Comparison of ENCODE assay signal across 17 cellular contexts in genomic region chr5:2758632-2759031, GRCh38. TPM values are rescaled to one million over a fixed set of nuclear protein-coding genes. Genes with fewer than 3 reads are reported as not detected.
DNase-seq lines count a peak whose midpoint lies in the region; ATAC-seq and TF ChIP-seq lines count a peak whose summit lies in the region.
"Had no signal": no experiment of that assay in that cellular context is flagged by ENCODE, and none has a peak within 500 bp of the region (broad histone marks: within the 10 kb centered on the region; RNA-seq: fewer than 3 reads in every experiment).

No MANE protein-coding gene starts in this region.

- peak overlapping the region; percentile 11 for H3K14ac ChIP-seq in trophoblast cell (ENCODE audit: low read length)

- H3K4me3 Mint-ChIP-seq in GM23338, result no peak overlapping the region
- H3K4me3 Mint-ChIP-seq: CD4-positive, CD25-positive, alpha-beta regulatory T cell had no signal

- no peak overlapping the region for H2BK5ac ChIP-seq in trophoblast cell (ENCODE audit: low read depth, low read length, poor library complexity)

- peak overlapping the region; percentile 72 for H3K4me2 ChIP-seq in GM23338
- H3K4me2 ChIP-seq in trophoblast cell (ENCODE audit: low read length), result no peak overlapping the region
- H3K4me2 ChIP-seq: KMS-11 had no signal

- no peak for DNase-seq in GM23338 (ENCODE audit: low spot score)
- no peak for DNase-seq in breast epithelium (ENCODE audit: low spot score in 2 of 2)
- DNase-seq in esophagus muscularis mucosa (ENCODE audit: extremely low spot score), result peak; percentile 78
- DNase-seq in trophoblast cell, result peak in 1 of 2 donors; percentile 71
- no peak for DNase-seq in HCEC 1CT
- DNase-seq in NCI-H82 (lab: John Stamatoyannopoulos, UW), result no peak
- DNase-seq: CD4-positive, CD25-positive, alpha-beta regulatory T cell; NCI-H1048; NCI-H1436 treated with DMSO at 0.1 percent for 48 hours; NCI-H2029 treated with DMSO at 0.1 percent for 48 hours; NCI-H446 treated with DMSO at 0.1 percent for 48 hours had no signal

- ATAC-seq in GM23338 (no peak), HG02885 (IDR thresholded peaks at IDR 0.05; ENCODE audit: poor library complexity, unreplicated experiment) (no peak), GM21619 (IDR thresholded peaks at IDR 0.05; ENCODE audit: unreplicated experiment) (no peak)
- ATAC-seq: Right ventricle myocardium inferior had no signal

- no peak overlapping the region for H3K27ac Mint-ChIP-seq in GM23338
- H3K27ac Mint-ChIP-seq: CD4-positive, CD25-positive, alpha-beta regulatory T cell had no signal

- H2AK5ac ChIP-seq in trophoblast cell (ENCODE audit: low read length), result no peak overlapping the region

- H3K27me3 ChIP-seq in GM23338 (ENCODE audit: insufficient read depth), result peaks cover 68% of the 10 kb centered on the region
- H3K27me3 ChIP-seq in breast epithelium, result no peaks in the 10 kb centered on the region
- peaks cover 0 to 97% (median 45%) of the 10 kb centered on the region in 4 donors for H3K27me3 ChIP-seq in esophagus muscularis mucosa
- H3K27me3 ChIP-seq in trophoblast cell (ENCODE audit: insufficient read depth, low read length), result no peaks in the 10 kb centered on the region

- H3K27me3 Mint-ChIP-seq in GM23338 (ENCODE audit: insufficient read depth, low read depth, poor library complexity), result peaks cover 62% of the 10 kb centered on the region

- WGBS in esophagus muscularis mucosa, result 73% methylated on average over 6 of the region's 6 CpGs
- WGBS in trophoblast cell (ENCODE audit: extremely low coverage, insufficient coverage, insufficient read length), result no CpG with 5 or more reads among the region's 6 CpGs

- H4K8ac ChIP-seq in trophoblast cell (ENCODE audit: low read depth, low read length), result no peak overlapping the region

- peaks cover 70% of the 10 kb centered on the region for H3K4me1 ChIP-seq in GM23338 (ENCODE audit: insufficient read depth)
- H3K4me1 ChIP-seq in breast epithelium, result no peaks in the 10 kb centered on the region
- peaks cover 22 to 35% (median 29%) of the 10 kb centered on the region in 4 donors for H3K4me1 ChIP-seq in esophagus muscularis mucosa
- peaks cover 20 to 21% of the 10 kb centered on the region in 2 experiments for H3K4me1 ChIP-seq in trophoblast cell (ENCODE audit: control insufficient read depth in 1 of 2, insufficient read depth in 2 of 2, low read length in 2 of 2)

- peak overlapping the region; percentile 77 for H3K23ac ChIP-seq in trophoblast cell (ENCODE audit: low read length)

- TF ChIP-seq CTCF in GM23338 (conservative IDR thresholded peaks at IDR 0.05; ENCODE audit: low read depth in 2 of 2) (no peak), breast epithelium (IDR thresholded peaks at IDR 0.05) (no peak), esophagus muscularis mucosa (IDR thresholded peaks at IDR 0.05) (no peak)

- H3K18ac ChIP-seq in trophoblast cell (ENCODE audit: low read length), result peak overlapping the region; percentile 90

- peak overlapping the region; percentile 29 for H4K91ac ChIP-seq in trophoblast cell (ENCODE audit: low read depth, low read length)

- H3F3A ChIP-seq in GM23338 (replicated peaks; ENCODE audit: low read depth), result peaks cover 21% of the 10 kb centered on the region

- no peaks in the 10 kb centered on the region for H3K9me3 ChIP-seq in breast epithelium
- no peaks in the 10 kb centered on the region for H3K9me3 ChIP-seq in esophagus muscularis mucosa
- H3K9me3 ChIP-seq in trophoblast cell (ENCODE audit: insufficient read depth, low read depth, low read length), result peaks cover 2% of the 10 kb centered on the region

- H3K4ac ChIP-seq in trophoblast cell (ENCODE audit: low read depth, low read length), result no peak overlapping the region

- peak overlapping the region; percentile 64 for H2BK12ac ChIP-seq in trophoblast cell (ENCODE audit: low read length)

- no peak overlapping the region; the same call in 1 of the 2 replicates for H3K4me3 ChIP-seq in GM23338
- H3K4me3 ChIP-seq in breast epithelium, result no peak overlapping the region
- no peak overlapping the region for H3K4me3 ChIP-seq in esophagus muscularis mucosa
- H3K4me3 ChIP-seq in trophoblast cell (ENCODE audit: low read depth, low read length), result peak overlapping the region; percentile 39
- H3K4me3 ChIP-seq: SK-N-MC had no signal

- intact Hi-C loops in breast epithelium (cut with DNase I; ENCODE audit: low total_unique reads), result loop anchor here (10.0 kb wide), 1 partner anchor 1746 kb away; no protein-coding TSS in a partner anchor
- intact Hi-C loops in esophagus muscularis mucosa (cut with DNase I), result no loop called here

- H3K9me3 Mint-ChIP-seq in GM23338, result peaks cover 8% of the 10 kb centered on the region; the same call in 2 of the 3 replicates

- H3K79me1 ChIP-seq in trophoblast cell (ENCODE audit: low read length), result peaks cover 34% of the 10 kb centered on the region

- H3K27ac ChIP-seq in GM23338 (ENCODE audit: low read depth) (no peak overlapping the region), breast epithelium (peak overlapping the region; percentile 19 to 34), esophagus muscularis mucosa (replicated peaks in 1 of 4) (no peak overlapping the region), trophoblast cell (ENCODE audit: low read depth, low read length) (no peak overlapping the region)
- H3K27ac ChIP-seq: KMS-11, SK-N-MC had no signal

- H3K79me2 ChIP-seq in GM23338 (replicated peaks; ENCODE audit: insufficient read depth) (no peaks in the 10 kb centered on the region), trophoblast cell (ENCODE audit: control insufficient read depth, insufficient read depth, low read length, poor library complexity) (peaks cover 4% of the 10 kb centered on the region)

- no peak for TF ChIP-seq EP300 in esophagus muscularis mucosa (IDR thresholded peaks at IDR 0.05)

- H3K9ac ChIP-seq in trophoblast cell (ENCODE audit: low read length), result no peak overlapping the region
- H3K9ac ChIP-seq: KMS-11 had no signal

- H4K20me1 ChIP-seq in GM23338 (replicated peaks; ENCODE audit: insufficient read depth), result no peaks in the 10 kb centered on the region; the same call in none of the 2 replicates

- H4K12ac ChIP-seq in trophoblast cell (ENCODE audit: low read depth, low read length), result no peak overlapping the region

- H3K36me3 Mint-ChIP-seq in GM23338 (ENCODE audit: low read depth), result peaks cover 7% of the 10 kb centered on the region; the same call in 2 of the 3 replicates
- H3K36me3 Mint-ChIP-seq: CD4-positive, CD25-positive, alpha-beta regulatory T cell had no signal

- H2BK120ac ChIP-seq in trophoblast cell (ENCODE audit: insufficient read depth, low read length, poor library complexity), result peak overlapping the region; percentile 35

- no peaks in the 10 kb centered on the region for H3K9me2 ChIP-seq in GM23338 (ENCODE audit: insufficient read depth)

- TF ChIP-seq POLR2A in breast epithelium (IDR thresholded peaks at IDR 0.05), result no peak
- no peak for TF ChIP-seq POLR2A in esophagus muscularis mucosa (IDR thresholded peaks at IDR 0.05; ENCODE audit: low read depth)

- no peak overlapping the region for H2AFZ ChIP-seq in GM23338
- no peak overlapping the region for H2AFZ ChIP-seq in trophoblast cell (ENCODE audit: insufficient read depth, low read length, poor library complexity)

- H3K4me1 Mint-ChIP-seq in GM23338, result peaks cover 60% of the 10 kb centered on the region

- H3K36me3 ChIP-seq in GM23338 (ENCODE audit: insufficient read depth), result no peaks in the 10 kb centered on the region
- no peaks in the 10 kb centered on the region for H3K36me3 ChIP-seq in breast epithelium
- no peaks in the 10 kb centered on the region for H3K36me3 ChIP-seq in esophagus muscularis mucosa
- H3K36me3 ChIP-seq in trophoblast cell (ENCODE audit: control insufficient read depth in 1 of 2, insufficient read depth in 2 of 2, low read length in 2 of 2), result no peaks in the 10 kb centered on the region

TF ChIP-seq in GM23338, 12 proteins besides CTCF, POLR2A, EP300 and RAD21 (continues in another document):
- TF ChIP-seq REST (IDR thresholded peaks at IDR 0.05; ENCODE audit: unreplicated experiment) (no peak), ZNF331 (CRISPR knock-in tag; IDR thresholded peaks at IDR 0.05; ENCODE audit: low read depth) (no peak), ETS1 (IDR thresholded peaks at IDR 0.05) (no peak), POLR2AphosphoS5 (IDR thresholded peaks at IDR 0.05; ENCODE audit: low read depth) (no peak)

RNA-seq across cellular contexts. Expression of gene IRX2, which starts 7.2 kb away (rescaled TPM):
- total RNA-seq in GM23338 (2014; rRNA removed; shearing (Covaris generic)), result 15.8 and 25.3 TPM in 2 replicates
- polyA plus RNA-seq in GM23338 (2016; fragmentation: Nextera tagmentation; extraction: Ambion mirVana), result 13.6 and 14.5 TPM in 2 replicates
- total RNA-seq in breast epithelium, result 10 to 100 TPM; 19.2 to 69.4 (median 26.2) TPM
- total RNA-seq in esophagus muscularis mucosa, result under 1 TPM in 2 of 4 donors, not detected in 2; 0.17 to 0.26 TPM
- polyA plus RNA-seq in trophoblast cell (2013), result 10.2 and 10.7 TPM in 2 replicates
- total RNA-seq: CD4-positive, CD25-positive, alpha-beta regulatory T cell; M059J had no signal
- polyA plus RNA-seq: CD4-positive, CD25-positive, alpha-beta regulatory T cell had no signal

Comparison
In these comparisons a context has a peak if more than half of its experiments do, and no peak if none do; other contexts are left out.
1. H3K27ac ChIP-seq: peak in breast epithelium (2 of 2); none in GM23338 (single experiment), esophagus muscularis mucosa (0 of 4) and trophoblast cell (single experiment).
2. RNA of gene IRX2, which starts 7.2 kb away (total RNA-seq): 19.2 to 69.4 TPM in breast epithelium and 15.8 to 25.3 TPM in GM23338; 0.17 to 0.26 TPM in esophagus muscularis mucosa; every median in the first group is over 10 times any median in the second.